In the genomic region with DNA sequence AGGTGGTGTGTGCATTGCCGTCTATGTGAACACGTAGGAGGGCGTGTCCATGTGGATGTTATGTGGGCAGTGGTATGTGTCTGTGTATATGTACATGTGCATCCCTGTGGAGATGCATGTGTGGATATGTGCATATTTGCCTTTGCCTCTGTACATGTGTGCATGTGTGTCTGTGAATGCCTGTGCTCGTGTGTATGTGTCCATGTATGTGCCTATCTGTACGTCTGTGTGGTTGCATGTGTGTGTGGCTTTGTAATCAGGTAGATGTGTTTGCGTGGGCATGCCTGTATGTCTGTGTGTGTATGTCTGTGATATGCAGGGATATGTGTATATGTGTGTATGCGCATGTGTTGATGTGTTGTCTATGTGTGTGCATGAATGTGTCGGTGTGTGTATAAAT, we compare ENCODE assay signal across 1 cellular context.
TF ChIP-seq lines count a peak whose summit lies in the region.

No MANE protein-coding gene starts in this region.

TF ChIP-seq in IMR-90, 13 proteins besides CTCF, POLR2A, EP300 and RAD21 (continued from another document):
- TF ChIP-seq RCOR1 (IDR thresholded peaks at IDR 0.05; ENCODE audit: insufficient replicate concordance, low read length), result no peak
- no peak for TF ChIP-seq RFX5 (IDR thresholded peaks at IDR 0.05; ENCODE audit: low read depth, low read length)
- TF ChIP-seq SMC3 (IDR thresholded peaks at IDR 0.05; ENCODE audit: low read depth, low read length), result no peak
- no peak for TF ChIP-seq CEBPB (IDR thresholded peaks at IDR 0.05; ENCODE audit: low read depth, low read length)
TF ChIP-seq in IMR-90: peak in this region for 0.
